In genomic region chr10:70573599-70574506, GRCh38 we compare ENCODE assay signal across 20 cellular contexts. TPM values are rescaled to one million over a fixed set of nuclear protein-coding genes. Genes with fewer than 3 reads are reported as not detected.
DNase-seq lines count a peak whose midpoint lies in the region; ATAC-seq, FAIRE-seq and TF ChIP-seq lines count a peak whose summit lies in the region.
"Had no signal": no experiment of that assay in that cellular context is flagged by ENCODE, and none has a peak within 500 bp of the region (broad histone marks: within the 10 kb centered on the region; RNA-seq: fewer than 3 reads in every experiment).

No MANE protein-coding gene starts in this region.

- intact Hi-C loops in K562 (cut with micrococcal nuclease) (loop anchor here (1.0 kb wide), 1 partner anchor 15 kb away; no protein-coding TSS in a partner anchor), transverse colon (cut with DNase I; ENCODE audit: low total_unique reads) (no loop called here)

- no peak overlapping the region for H3K27ac ChIP-seq in CD4-positive, CD25-positive, alpha-beta regulatory T cell (ENCODE audit: insufficient read depth, low read length, poor library complexity, severe bottlenecking)
- no peak overlapping the region for H3K27ac ChIP-seq in K562 (ENCODE audit: extremely low read depth, low read depth, low read length)
- no peak overlapping the region for H3K27ac ChIP-seq in SJCRH30
- no peak overlapping the region for H3K27ac ChIP-seq in transverse colon
- H3K27ac ChIP-seq: SJSA1 had no signal

- no peak for TF ChIP-seq CTCF in Loucy (conservative IDR thresholded peaks at IDR 0.05; ENCODE audit: low read length)
- no peak for TF ChIP-seq CTCF in K562 (IDR thresholded peaks at IDR 0.05 in 2 of 3, conservative IDR thresholded peaks at IDR 0.05 in 1 of 3; ENCODE audit: insufficient read depth in 2 of 3, low read depth in 1 of 3, low read length in 3 of 3)
- no peak for TF ChIP-seq CTCF in transverse colon (IDR thresholded peaks at IDR 0.05)

- no peak for ATAC-seq in CD4-positive, CD25-positive, alpha-beta regulatory T cell (ENCODE audit: low read depth in 2 of 2)
- ATAC-seq in K562: no peak
- no peak for ATAC-seq in memory B cell (ENCODE audit: low read depth)
- ATAC-seq: HepG2 had no signal

- FAIRE-seq in K562 (lab: Jason Lieb, UNC) (no peak), GM19239 (lab: Jason Lieb, UNC) (no peak), frontal cortex (lab: Jason Lieb, UNC) (no peak)
- FAIRE-seq: D721Med, H1, HepG2 had no signal

- BruUV-seq in K562 (replicated peaks; lab: Mats Ljungman, UMichigan): no TSS peak

- H3K79me2 ChIP-seq in Loucy (ENCODE audit: insufficient read depth, low read length) (no peaks in the 10 kb centered on the region), K562 (ENCODE audit: control insufficient read depth, insufficient read depth, low read length) (no peaks in the 10 kb centered on the region)

- H3K9me1 ChIP-seq in K562 (ENCODE audit: control insufficient read depth, insufficient read depth, low read length): no peaks in the 10 kb centered on the region

- no peaks in the 10 kb centered on the region for H3K9me3 ChIP-seq in CD4-positive, CD25-positive, alpha-beta regulatory T cell (ENCODE audit: control insufficient read depth in 2 of 2, low read length in 2 of 2)
- H3K9me3 ChIP-seq in Loucy (ENCODE audit: insufficient read depth, low read depth, low read length): no peaks in the 10 kb centered on the region
- H3K9me3 ChIP-seq in K562 (replicated peaks; ENCODE audit: control insufficient read depth, insufficient read depth, low read depth, low read length): no peaks in the 10 kb centered on the region
- no peaks in the 10 kb centered on the region for H3K9me3 ChIP-seq in SJCRH30 (replicated peaks)
- no peaks in the 10 kb centered on the region for H3K9me3 ChIP-seq in transverse colon
- H3K9me3 ChIP-seq: SJSA1 had no signal

- H4K20me1 ChIP-seq in Loucy (ENCODE audit: insufficient read depth, low read length, poor library complexity, severe bottlenecking) (no peaks in the 10 kb centered on the region), K562 (replicated peaks; ENCODE audit: control insufficient read depth, insufficient read depth, low read length) (no peaks in the 10 kb centered on the region)

- H3K4me1 ChIP-seq in CD4-positive, CD25-positive, alpha-beta regulatory T cell (ENCODE audit: control insufficient read depth, insufficient read depth, low read length, poor library complexity, severe bottlenecking): peaks cover 31% of the 10 kb centered on the region
- peaks cover 70% of the 10 kb centered on the region for H3K4me1 ChIP-seq in Loucy (ENCODE audit: insufficient read depth, low read length, poor library complexity, severe bottlenecking)
- peaks cover 40 to 46% of the 10 kb centered on the region in 2 experiments for H3K4me1 ChIP-seq in K562 (replicated peaks in 1 of 2; ENCODE audit: control insufficient read depth in 2 of 2, insufficient read depth in 2 of 2, low read length in 2 of 2)
- peaks cover 34% of the 10 kb centered on the region for H3K4me1 ChIP-seq in SJCRH30
- H3K4me1 ChIP-seq in transverse colon: peaks cover 11 to 20% (median 14%) of the 10 kb centered on the region in 4 donors

- WGBS in K562 (ENCODE audit: insufficient coverage, low coverage, missing lambda C conversion rate): 63% methylated on average over 11 of the region's 11 CpGs
- 88 to 92% methylated on average over 1 to 11 of the region's 11 CpGs for WGBS in transverse colon (ENCODE audit: low coverage in 1 of 2), 2 donors

- no peak overlapping the region for H3K4me2 ChIP-seq in Loucy (ENCODE audit: low read depth, low read length, poor library complexity, severe bottlenecking)
- H3K4me2 ChIP-seq in K562 (ENCODE audit: insufficient read depth, low read length): no peak overlapping the region

- in situ Hi-C loops in K562 (cut with MboI): no loop called here
- in situ Hi-C loops in transverse colon (cut with MboI; ENCODE audit: low pct_ligation_motif_present in 1 of 4, low pct_unique_long_range_greater_than_20kb in 1 of 4, low sequenced_read_pairs in 3 of 4): no loop called here

- CTCF ChIA-PET in K562 (lab: Yijun Ruan, JAX; ENCODE audit: low intra/inter-chr PET ratio): no interaction called here

- H3K9ac ChIP-seq in Loucy (ENCODE audit: low read depth, low read length, poor library complexity, severe bottlenecking) (peak overlapping the region; percentile 23), K562 (ENCODE audit: insufficient read depth in 1 of 2, low read depth in 2 of 2, low read length in 2 of 2) (peak overlapping the region in 1 of 2 experiments; percentile 80; a peak in 1 of 4 replicates)

- POLR2A ChIA-PET in K562 (lab: Yijun Ruan, JAX): interaction anchor here (0.8 to 1.3 kb wide), 2 partner anchors 30 to 168 kb away, joined by 3 to 6 read pairs; no protein-coding TSS in a partner anchor

- peak overlapping the region in 2 of 3 donors; percentile 57 to 93 for H3K27ac Mint-ChIP-seq in CD4-positive, CD25-positive, alpha-beta regulatory T cell
- peak overlapping the region; percentile 33 for H3K27ac Mint-ChIP-seq in memory B cell

- H3K4me1 Mint-ChIP-seq in CD4-positive, CD25-positive, alpha-beta regulatory T cell: peaks cover 14 to 36% (median 30%) of the 10 kb centered on the region in 4 donors
- peaks cover 44% of the 10 kb centered on the region for H3K4me1 Mint-ChIP-seq in memory B cell

- H3K4me3 ChIP-seq in CD4-positive, CD25-positive, alpha-beta regulatory T cell (ENCODE audit: low read depth, low read length): no peak overlapping the region
- no peak overlapping the region for H3K4me3 ChIP-seq in Loucy (ENCODE audit: low read length, poor library complexity, severe bottlenecking)
- H3K4me3 ChIP-seq in K562: no peak overlapping the region
- H3K4me3 ChIP-seq in SJCRH30: no peak overlapping the region
- no peak overlapping the region for H3K4me3 ChIP-seq in transverse colon
- H3K4me3 ChIP-seq: SJSA1 had no signal

- H3K4me3 Mint-ChIP-seq in CD4-positive, CD25-positive, alpha-beta regulatory T cell: no peak overlapping the region
- H3K4me3 Mint-ChIP-seq in memory B cell: no peak overlapping the region

- no peak for TF ChIP-seq RAD21 in K562 (CRISPR knock-in tag; conservative IDR thresholded peaks at IDR 0.05 in 1 of 2, IDR thresholded peaks at IDR 0.05 in 1 of 2)

- TF ChIP-seq POLR2A in K562 (conservative IDR thresholded peaks at IDR 0.05) (no peak), transverse colon (IDR thresholded peaks at IDR 0.05) (no peak)

- H3F3A ChIP-seq in Loucy (ENCODE audit: low read depth): peaks cover 17% of the 10 kb centered on the region; the same call in 1 of the 2 replicates

- no peaks in the 10 kb centered on the region for H3K9me2 ChIP-seq in Loucy (replicated peaks; ENCODE audit: low read depth, low read length)

- no peaks in the 10 kb centered on the region for H3K27me3 ChIP-seq in CD4-positive, CD25-positive, alpha-beta regulatory T cell (ENCODE audit: control insufficient read depth, insufficient read depth, low read length)
- H3K27me3 ChIP-seq in Loucy (ENCODE audit: insufficient read depth, low read length, poor library complexity, severe bottlenecking) (no peaks in the 10 kb centered on the region), K562 (ENCODE audit: control insufficient read depth in 2 of 2, insufficient read depth in 2 of 2, low read length in 2 of 2) (no peaks in the 10 kb centered on the region), SJCRH30 (no peaks in the 10 kb centered on the region), transverse colon (no peaks in the 10 kb centered on the region)
- H3K27me3 ChIP-seq: SJSA1 had no signal

- H3K9me3 Mint-ChIP-seq in CD4-positive, CD25-positive, alpha-beta regulatory T cell: no peaks in the 10 kb centered on the region
- H3K9me3 Mint-ChIP-seq in memory B cell: no peaks in the 10 kb centered on the region

- no peaks in the 10 kb centered on the region for H3K36me3 ChIP-seq in CD4-positive, CD25-positive, alpha-beta regulatory T cell (ENCODE audit: control insufficient read depth, insufficient read depth, low read length)
- H3K36me3 ChIP-seq in Loucy (ENCODE audit: insufficient read depth, low read length) (no peaks in the 10 kb centered on the region), K562 (ENCODE audit: control insufficient read depth, insufficient read depth, low read length) (no peaks in the 10 kb centered on the region), SJCRH30 (no peaks in the 10 kb centered on the region), transverse colon (no peaks in the 10 kb centered on the region)
- H3K36me3 ChIP-seq: SJSA1 had no signal

- H2AFZ ChIP-seq in Loucy (ENCODE audit: low read length) (no peak overlapping the region), K562 (ENCODE audit: low read depth, low read length) (peak overlapping the region; percentile 66; the same call in 1 of the 2 replicates)

- DNase-seq in CD4-positive, CD25-positive, alpha-beta regulatory T cell: no peak
- DNase-seq in K562 (ENCODE audit: extremely low read depth in 1 of 4, low spot score in 3 of 4) (no peak), memory B cell (ENCODE audit: low spot score in 2 of 2) (no peak), GM19239 (ENCODE audit: insufficient read length, low spot score) (no peak), SJCRH30 (no peak), frontal cortex (ENCODE audit: low spot score in 2 of 2) (no peak), transverse colon (no peak)
- DNase-seq: AML-193, DND-41, GF-D8, NCI-H1930, NCI-H2171 treated with DMSO at 0.1 percent for 48 hours, NCI-H82 had no signal

- H3K27me3 Mint-ChIP-seq in CD4-positive, CD25-positive, alpha-beta regulatory T cell: no peaks in the 10 kb centered on the region
- no peaks in the 10 kb centered on the region for H3K27me3 Mint-ChIP-seq in memory B cell

- no peaks in the 10 kb centered on the region for H3K36me3 Mint-ChIP-seq in CD4-positive, CD25-positive, alpha-beta regulatory T cell
- no peaks in the 10 kb centered on the region for H3K36me3 Mint-ChIP-seq in memory B cell

- TF ChIP-seq EP300 in K562 (IDR thresholded peaks at IDR 0.05; ENCODE audit: low read length) (no peak), transverse colon (IDR thresholded peaks at IDR 0.05; ENCODE audit: low read depth) (no peak)

RNA-seq across cellular contexts. Expression of gene PRF1, which starts 28.7 kb away (rescaled TPM):
- total RNA-seq in CD4-positive, CD25-positive, alpha-beta regulatory T cell: 32.4 TPM
- polyA plus RNA-seq in CD4-positive, CD25-positive, alpha-beta regulatory T cell: 100 to 1,000 TPM; 130 to 187 (median 154) TPM
- 4.3 and 18.7 TPM in 2 replicates for total RNA-seq in K562 (2011; cell fraction: chromatin; rRNA removed; ENCODE audit: low replicate concordance)
- 12.1 and 22.3 TPM in 2 replicates for total RNA-seq in K562 (2011; cell fraction: nucleolus; rRNA removed)
- total RNA-seq in K562 (2011; cell fraction: nucleoplasm; rRNA removed): 11.3 and 24.4 TPM in 2 replicates
- total RNA-seq in K562 (2014; rRNA removed) (4.9 and 5.3 TPM in 2 replicates), K562 (2014; rRNA removed; fragmentation: Illumina TruSeq; extraction: Trizol) (4.3 and 5.4 TPM in 2 replicates), K562 (2015; rRNA removed; fragmentation: Illumina TruSeq; extraction: Trizol) (6.4 and 7.9 TPM in 2 replicates), K562 (2021) (8.6 and 9.0 TPM in 2 replicates), frontal cortex (not detected), transverse colon (10 to 100 TPM in 1 of 4 donors, 1 to 10 TPM in 2, under 1 TPM in 1; 0.80 to 12.7 (median 6.0) TPM)
- polyA plus RNA-seq in K562 (2011; rRNA removed) (0.84 and 4.3 TPM in 2 replicates), K562 (2014; fragmentation: Illumina TruSeq; extraction: Trizol) (6.4 and 10.7 TPM in 2 replicates), K562 (2014; fragmentation: Nextera tagmentation; extraction: Ambion mirVana) (1 to 10 TPM; 6.3 to 7.4 TPM), K562 (2014; rRNA removed) (3.2 and 3.8 TPM in 2 replicates)
- polyA plus RNA-seq in K562 (2011; cell fraction: cytosol; rRNA removed): 0.52 and 10.6 TPM in 2 replicates
- polyA plus RNA-seq in K562 (2011; cell fraction: nucleus; rRNA removed): 1.3 and 11.4 TPM in 2 replicates
- 21.1 and 32.3 TPM in 2 replicates for polyA plus RNA-seq in K562 (2012)
- polyA minus RNA-seq in K562 (2011; rRNA and poly(A)+ RNA removed): 0.45 and 13.7 TPM in 2 replicates
- 12.9 TPM in 1 of 2 replicates, not detected in the other for polyA minus RNA-seq in K562 (2011; cell fraction: cytosol; rRNA and poly(A)+ RNA removed)
- polyA minus RNA-seq in K562 (2011; cell fraction: nucleus; rRNA and poly(A)+ RNA removed): 0.44 and 3.0 TPM in 2 replicates
- not detected in 2 replicates for total RNA-seq in SJCRH30 (2014; rRNA removed; shearing (Covaris generic))
- total RNA-seq: A673, H1, NCI-H460, SJSA1 had no signal
